ENCODE assay signal across 9 cellular contexts in genomic region chr3:72629191-72629611, GRCh38.
DNase-seq lines count a peak whose midpoint lies in the region; ATAC-seq and TF ChIP-seq lines count a peak whose summit lies in the region.
"Had no signal": no experiment of that assay in that cellular context is flagged by ENCODE, and none has a peak within 500 bp of the region (broad histone marks: within the 10 kb centered on the region; RNA-seq: fewer than 3 reads in every experiment).

No MANE protein-coding gene starts in this region.

- H3K4me1 ChIP-seq in Karpas-422 (ENCODE audit: low read length) (no peaks in the 10 kb centered on the region), body of pancreas (no peaks in the 10 kb centered on the region), suprapubic skin (peaks cover 31% of the 10 kb centered on the region)

- H3K9ac ChIP-seq in Karpas-422 (ENCODE audit: low read length): no peak overlapping the region

- no peaks in the 10 kb centered on the region for H4K20me1 ChIP-seq in Karpas-422 (ENCODE audit: insufficient read depth, low read depth, low read length)

- H3K79me2 ChIP-seq in Karpas-422 (ENCODE audit: low read length): no peaks in the 10 kb centered on the region

- no peak for TF ChIP-seq EP300 in suprapubic skin (IDR thresholded peaks at IDR 0.05)

- intact Hi-C loops in body of pancreas (cut with DNase I): no loop called here

- H2AFZ ChIP-seq in Karpas-422 (ENCODE audit: low read length): no peak overlapping the region

- H3K4me2 ChIP-seq in Karpas-422 (ENCODE audit: low read depth, low read length, poor library complexity, severe bottlenecking): no peak overlapping the region

- DNase-seq in Karpas-422 (peak; percentile 69), body of pancreas (no peak), suprapubic skin (ENCODE audit: low spot score in 2 of 2) (no peak), NCI-H2227 treated with DMSO at 0.1 percent for 48 hours (lab: John Stamatoyannopoulos, UW) (no peak), DMS 273 (lab: John Stamatoyannopoulos, UW; ENCODE audit: unreplicated experiment) (no peak)
- DNase-seq in effector CD8-positive, alpha-beta T cell (lab: John Stamatoyannopoulos, UW): no peak
- DNase-seq: SJCRH30 had no signal

- no peaks in the 10 kb centered on the region for H3K9me2 ChIP-seq in Karpas-422 (replicated peaks; ENCODE audit: insufficient read depth, low read length)

- H3K9me3 ChIP-seq in Karpas-422 (ENCODE audit: low read length) (no peaks in the 10 kb centered on the region), body of pancreas (no peaks in the 10 kb centered on the region), suprapubic skin (no peaks in the 10 kb centered on the region)
- H3K9me3 ChIP-seq: SJCRH30 had no signal

- no peak for TF ChIP-seq CTCF in C4-2B (conservative IDR thresholded peaks at IDR 0.05)
- TF ChIP-seq CTCF in body of pancreas (IDR thresholded peaks at IDR 0.05): no peak
- TF ChIP-seq CTCF in suprapubic skin (IDR thresholded peaks at IDR 0.05): no peak

- 37 to 55% methylated on average over 3 of the region's 3 CpGs for WGBS in body of pancreas, 2 donors
- 77% methylated on average over 3 of the region's 3 CpGs for WGBS in suprapubic skin

- ATAC-seq in GM19438 (IDR thresholded peaks at IDR 0.05; ENCODE audit: low read depth, unreplicated experiment): peak; percentile 52
- ATAC-seq in body of pancreas: peak; percentile 40

- H3K36me3 ChIP-seq in Karpas-422 (ENCODE audit: insufficient read depth, low read length) (no peaks in the 10 kb centered on the region), body of pancreas (replicated peaks in 1 of 2; ENCODE audit: insufficient read depth in 1 of 2, low read depth in 2 of 2) (no peaks in the 10 kb centered on the region), suprapubic skin (no peaks in the 10 kb centered on the region)
- H3K36me3 ChIP-seq: SJCRH30 had no signal

- H3K27me3 ChIP-seq in Karpas-422 (ENCODE audit: low read length) (no peaks in the 10 kb centered on the region), body of pancreas (no peaks in the 10 kb centered on the region), suprapubic skin (no peaks in the 10 kb centered on the region)
- H3K27me3 ChIP-seq: SJCRH30 had no signal

- peak overlapping the region; percentile 24; the same call in 1 of the 2 replicates for H3K27ac ChIP-seq in C4-2B
- H3K27ac ChIP-seq in Karpas-422 (ENCODE audit: low read length): no peak overlapping the region
- no peak overlapping the region for H3K27ac ChIP-seq in body of pancreas
- H3K27ac ChIP-seq in suprapubic skin: no peak overlapping the region
- H3K27ac ChIP-seq: SJCRH30 had no signal

- H3K4me3 ChIP-seq in Karpas-422 (ENCODE audit: low read length) (no peak overlapping the region), body of pancreas (no peak overlapping the region), suprapubic skin (no peak overlapping the region)
- H3K4me3 ChIP-seq: SJCRH30 had no signal

- TF ChIP-seq POLR2A in body of pancreas (IDR thresholded peaks at IDR 0.05) (no peak), suprapubic skin (IDR thresholded peaks at IDR 0.05) (no peak)
